In genomic region chr16:11380836-11381235, GRCh38 we compare ENCODE assay signal across 25 cellular contexts.
"Had no signal": no experiment of that assay in that cellular context is flagged by ENCODE, and none has a peak within 500 bp of the region (broad histone marks: within the 10 kb centered on the region; RNA-seq: fewer than 3 reads in every experiment).

No MANE protein-coding gene starts in this region.

- H3K27ac Mint-ChIP-seq: activated CD4-positive, alpha-beta T cell treated with anti-CD3 and anti-CD28 coated beads, Interleukin-2, amount 10 ng/mL, durations not matched to agents 7 days and 5 days; activated naive CD8-positive, alpha-beta T cell; effector memory CD8-positive, alpha-beta T cell; nephron; T-helper 1 cell treated with Interleukin-12 subunit alpha and Interleukin-12 subunit beta and Interleukin-4 antibody, amounts not matched to agents 30 μg/mL and 1 μg/mL, for 36 hours had no signal

- H3K4me1 Mint-ChIP-seq: nephron had no signal

- H3K27ac ChIP-seq: gastrocnemius medialis, left lung, transverse colon, WERI-Rb-1 had no signal

- H3K4me1 ChIP-seq: gastrocnemius medialis, transverse colon had no signal

- H3K4me3 ChIP-seq: gastrocnemius medialis, left lung, smooth muscle cell, transverse colon had no signal

- H3K9me3 ChIP-seq: gastrocnemius medialis, left lung, transverse colon had no signal

- H3K36me3 ChIP-seq: gastrocnemius medialis, left lung, transverse colon, WERI-Rb-1 had no signal

- DNase-seq: activated CD4-positive, alpha-beta T cell treated with anti-CD3 and anti-CD28 coated beads, Interleukin-2, amount 10 ng/mL, durations not matched to agents 7 days and 5 days; activated effector memory CD4-positive, alpha-beta T cell treated with Interleukin-2 at 50 U/mL for 16 hours; activated naive CD4-positive, alpha-beta T cell treated with Interleukin-2 at 50 U/mL for 16 hours; activated T-cell treated with anti-CD3 and anti-CD28 coated beads for 4 hours; activated T-cell treated with anti-CD3 and anti-CD28 coated beads, Interleukin-2, amount 50 U/mL, for 72 hours; anterior cingulate cortex; cortex of kidney; effector memory CD8-positive, alpha-beta T cell; erythroblast; gastrocnemius medialis; hypothalamus; kidney glomerular epithelial cell; left lung; stimulated activated CD4-positive, alpha-beta T cell treated with anti-CD3 and anti-CD28 coated beads, Interleukin-15, amount 100 ng/mL, for 24 hours; stimulated activated CD4-positive, alpha-beta T cell treated with anti-CD3 and anti-CD28 coated beads, Interleukin-2, amount 100 ng/mL, for 24 hours; stimulated activated naive CD4-positive, alpha-beta T cell treated with Interleukin-2 at 50 U/mL for 16 hours; SW 1271; T1000; transverse colon; WERI-Rb-1 had no signal

- ATAC-seq: activated CD4-positive, CD25-positive, alpha-beta regulatory T cell treated with anti-CD3 and anti-CD28 coated beads, Interleukin-2, amount 50 U/mL, for 24 hours; activated T-cell treated with anti-CD3 and anti-CD28 coated beads, Interleukin-2, amount 50 U/mL, for 72 hours; effector memory CD8-positive, alpha-beta T cell; gastrocnemius medialis; left lung had no signal

- H3K4me3 Mint-ChIP-seq: activated CD4-positive, alpha-beta T cell treated with anti-CD3 and anti-CD28 coated beads, Interleukin-2, amount 10 ng/mL, durations not matched to agents 7 days and 5 days; activated naive CD8-positive, alpha-beta T cell; activated T-cell treated with anti-CD3 and anti-CD28 coated beads, Interleukin-2, amount 50 U/mL, for 72 hours; effector memory CD8-positive, alpha-beta T cell; nephron; T-helper 1 cell treated with Interleukin-12 subunit alpha and Interleukin-12 subunit beta and Interleukin-4 antibody, amounts not matched to agents 30 μg/mL and 1 μg/mL, for 36 hours had no signal

- H3K27me3 Mint-ChIP-seq: activated CD4-positive, alpha-beta T cell treated with anti-CD3 and anti-CD28 coated beads, Interleukin-2, amount 10 ng/mL, durations not matched to agents 7 days and 5 days; activated naive CD8-positive, alpha-beta T cell had no signal

- H3K27me3 ChIP-seq: gastrocnemius medialis, left lung, transverse colon had no signal
